ENCODE assay signal across 1 cellular context in the genomic region with DNA sequence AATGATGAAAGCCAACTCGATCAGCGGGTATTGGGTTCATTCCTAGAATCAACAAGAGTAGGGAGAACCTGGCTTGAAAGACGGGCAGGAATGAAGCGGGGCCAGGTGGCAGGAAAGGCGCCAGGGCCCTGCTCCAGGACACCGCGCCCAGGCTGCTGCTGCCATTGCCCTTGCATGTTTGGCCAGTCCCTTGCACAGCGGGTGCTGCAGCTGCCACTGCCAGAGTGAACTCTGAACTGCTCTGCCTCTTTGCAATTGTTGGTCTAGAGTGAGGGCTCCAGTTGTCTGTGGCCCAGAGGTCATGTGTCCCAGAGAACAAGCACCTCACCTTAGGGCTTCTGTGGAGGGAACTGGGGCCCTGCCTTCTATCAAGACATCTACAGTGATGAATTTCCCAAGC.
TF ChIP-seq lines count a peak whose summit lies in the region.

No MANE protein-coding gene starts in this region.

TF ChIP-seq in GM23338, 12 proteins besides CTCF, POLR2A, EP300 and RAD21 (continued from another document):
- TF ChIP-seq, protein P1, sequence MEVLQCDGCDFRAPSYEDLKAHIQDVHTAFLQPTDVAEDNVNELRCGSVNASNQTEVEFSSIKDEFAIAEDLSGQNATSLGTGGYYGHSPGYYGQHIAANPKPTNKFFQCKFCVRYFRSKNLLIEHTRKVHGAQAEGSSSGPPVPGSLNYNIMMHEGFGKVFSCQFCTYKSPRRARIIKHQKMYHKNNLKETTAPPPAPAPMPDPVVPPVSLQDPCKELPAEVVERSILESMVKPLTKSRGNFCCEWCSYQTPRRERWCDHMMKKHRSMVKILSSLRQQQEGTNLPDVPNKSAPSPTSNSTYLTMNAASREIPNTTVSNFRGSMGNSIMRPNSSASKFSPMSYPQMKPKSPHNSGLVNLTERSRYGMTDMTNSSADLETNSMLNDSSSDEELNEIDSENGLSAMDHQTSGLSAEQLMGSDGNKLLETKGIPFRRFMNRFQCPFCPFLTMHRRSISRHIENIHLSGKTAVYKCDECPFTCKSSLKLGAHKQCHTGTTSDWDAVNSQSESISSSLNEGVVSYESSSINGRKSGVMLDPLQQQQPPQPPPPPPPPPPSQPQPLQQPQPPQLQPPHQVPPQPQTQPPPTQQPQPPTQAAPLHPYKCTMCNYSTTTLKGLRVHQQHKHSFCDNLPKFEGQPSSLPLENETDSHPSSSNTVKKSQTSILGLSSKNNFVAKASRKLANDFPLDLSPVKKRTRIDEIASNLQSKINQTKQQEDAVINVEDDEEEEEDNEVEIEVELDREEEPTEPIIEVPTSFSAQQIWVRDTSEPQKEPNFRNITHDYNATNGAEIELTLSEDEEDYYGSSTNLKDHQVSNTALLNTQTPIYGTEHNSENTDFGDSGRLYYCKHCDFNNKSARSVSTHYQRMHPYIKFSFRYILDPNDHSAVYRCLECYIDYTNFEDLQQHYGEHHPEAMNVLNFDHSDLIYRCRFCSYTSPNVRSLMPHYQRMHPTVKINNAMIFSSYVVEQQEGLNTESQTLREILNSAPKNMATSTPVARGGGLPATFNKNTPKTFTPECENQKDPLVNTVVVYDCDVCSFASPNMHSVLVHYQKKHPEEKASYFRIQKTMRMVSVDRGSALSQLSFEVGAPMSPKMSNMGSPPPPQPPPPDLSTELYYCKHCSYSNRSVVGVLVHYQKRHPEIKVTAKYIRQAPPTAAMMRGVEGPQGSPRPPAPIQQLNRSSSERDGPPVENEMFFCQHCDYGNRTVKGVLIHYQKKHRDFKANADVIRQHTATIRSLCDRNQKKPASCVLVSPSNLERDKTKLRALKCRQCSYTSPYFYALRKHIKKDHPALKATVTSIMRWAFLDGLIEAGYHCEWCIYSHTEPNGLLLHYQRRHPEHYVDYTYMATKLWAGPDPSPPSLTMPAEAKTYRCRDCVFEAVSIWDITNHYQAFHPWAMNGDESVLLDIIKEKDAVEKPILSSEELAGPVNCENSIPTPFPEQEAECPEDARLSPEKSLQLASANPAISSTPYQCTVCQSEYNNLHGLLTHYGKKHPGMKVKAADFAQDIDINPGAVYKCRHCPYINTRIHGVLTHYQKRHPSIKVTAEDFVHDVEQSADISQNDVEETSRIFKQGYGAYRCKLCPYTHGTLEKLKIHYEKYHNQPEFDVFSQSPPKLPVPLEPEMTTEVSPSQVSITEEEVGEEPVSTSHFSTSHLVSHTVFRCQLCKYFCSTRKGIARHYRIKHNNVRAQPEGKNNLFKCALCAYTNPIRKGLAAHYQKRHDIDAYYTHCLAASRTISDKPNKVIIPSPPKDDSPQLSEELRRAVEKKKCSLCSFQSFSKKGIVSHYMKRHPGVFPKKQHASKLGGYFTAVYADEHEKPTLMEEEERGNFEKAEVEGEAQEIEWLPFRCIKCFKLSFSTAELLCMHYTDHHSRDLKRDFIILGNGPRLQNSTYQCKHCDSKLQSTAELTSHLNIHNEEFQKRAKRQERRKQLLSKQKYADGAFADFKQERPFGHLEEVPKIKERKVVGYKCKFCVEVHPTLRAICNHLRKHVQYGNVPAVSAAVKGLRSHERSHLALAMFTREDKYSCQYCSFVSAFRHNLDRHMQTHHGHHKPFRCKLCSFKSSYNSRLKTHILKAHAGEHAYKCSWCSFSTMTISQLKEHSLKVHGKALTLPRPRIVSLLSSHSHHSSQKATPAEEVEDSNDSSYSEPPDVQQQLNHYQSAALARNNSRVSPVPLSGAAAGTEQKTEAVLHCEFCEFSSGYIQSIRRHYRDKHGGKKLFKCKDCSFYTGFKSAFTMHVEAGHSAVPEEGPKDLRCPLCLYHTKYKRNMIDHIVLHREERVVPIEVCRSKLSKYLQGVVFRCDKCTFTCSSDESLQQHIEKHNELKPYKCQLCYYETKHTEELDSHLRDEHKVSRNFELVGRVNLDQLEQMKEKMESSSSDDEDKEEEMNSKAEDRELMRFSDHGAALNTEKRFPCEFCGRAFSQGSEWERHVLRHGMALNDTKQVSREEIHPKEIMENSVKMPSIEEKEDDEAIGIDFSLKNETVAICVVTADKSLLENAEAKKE (CRISPR knock-in tag; IDR thresholded peaks at IDR 0.05) = no peak
- TF ChIP-seq, protein P2, sequence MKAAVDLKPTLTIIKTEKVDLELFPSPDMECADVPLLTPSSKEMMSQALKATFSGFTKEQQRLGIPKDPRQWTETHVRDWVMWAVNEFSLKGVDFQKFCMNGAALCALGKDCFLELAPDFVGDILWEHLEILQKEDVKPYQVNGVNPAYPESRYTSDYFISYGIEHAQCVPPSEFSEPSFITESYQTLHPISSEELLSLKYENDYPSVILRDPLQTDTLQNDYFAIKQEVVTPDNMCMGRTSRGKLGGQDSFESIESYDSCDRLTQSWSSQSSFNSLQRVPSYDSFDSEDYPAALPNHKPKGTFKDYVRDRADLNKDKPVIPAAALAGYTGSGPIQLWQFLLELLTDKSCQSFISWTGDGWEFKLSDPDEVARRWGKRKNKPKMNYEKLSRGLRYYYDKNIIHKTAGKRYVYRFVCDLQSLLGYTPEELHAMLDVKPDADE (IDR thresholded peaks at IDR 0.05) = no peak
- TF ChIP-seq NANOG (IDR thresholded peaks at IDR 0.05; ENCODE audit: borderline replicate concordance) (no peak), ZNF331 (CRISPR knock-in tag; IDR thresholded peaks at IDR 0.05; ENCODE audit: low read depth) (no peak), JUNB (IDR thresholded peaks at IDR 0.05; ENCODE audit: unreplicated experiment) (no peak), STAT1 (IDR thresholded peaks at IDR 0.05; ENCODE audit: unreplicated experiment) (no peak), ZNF114 (CRISPR knock-in tag; IDR thresholded peaks at IDR 0.05) (no peak)
